ENCODE assay signal across 1 cellular context in the genomic region with DNA sequence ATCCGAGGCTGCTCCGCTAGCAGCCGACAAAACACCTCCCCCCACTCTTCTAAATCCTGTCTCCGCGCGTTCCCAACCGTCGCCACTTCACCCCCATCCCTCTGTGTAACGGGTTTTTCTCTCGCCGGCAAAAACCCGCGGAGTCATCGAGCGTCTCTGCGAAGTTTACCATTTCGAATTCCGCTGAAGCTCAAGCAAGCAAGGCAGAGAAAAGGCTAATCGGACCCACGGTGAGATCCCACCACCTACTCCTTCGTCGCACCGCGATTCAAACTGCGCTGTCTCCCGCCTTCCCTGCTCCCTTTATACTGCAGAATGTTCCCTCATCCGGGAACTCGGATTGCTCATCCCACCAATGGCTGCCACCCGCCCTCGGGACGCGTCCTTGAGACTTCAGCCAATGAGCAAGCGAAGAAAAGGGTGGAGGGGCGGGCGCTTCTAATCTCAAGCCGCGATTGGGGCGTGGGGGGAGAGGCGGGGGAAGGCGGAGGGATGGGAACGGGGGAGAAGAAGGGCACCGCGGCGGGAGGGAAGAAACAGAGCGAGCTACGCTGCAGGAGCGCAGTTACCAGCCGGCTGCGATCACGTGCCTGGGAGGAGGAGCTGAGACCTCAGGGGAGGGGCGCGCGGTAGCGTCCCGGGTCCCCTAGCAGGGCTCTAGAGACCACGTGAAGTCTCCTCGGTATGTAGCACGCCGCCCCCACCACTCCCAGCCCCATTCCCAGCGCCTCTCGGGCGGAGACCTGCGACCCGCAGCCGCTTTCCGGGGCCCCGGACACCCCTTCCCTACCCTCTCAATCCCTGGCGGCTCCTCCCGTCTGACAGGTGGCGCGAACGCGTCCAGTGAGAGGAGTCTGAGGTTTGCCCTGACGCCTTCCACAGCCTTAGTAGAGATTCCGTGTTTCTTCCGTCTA.
A peak's percentile ranks its signal among the peaks of the same experiment; 100 is the strongest.
TF ChIP-seq lines count a peak whose summit lies in the region.

A gene (minus strand): TSS at position 277 of the 914 bp plus-strand sequence. CDS start 105 bp downstream, at position 172.

TF ChIP-seq in HEK293, 187 proteins besides CTCF, POLR2A, EP300 and RAD21 (continued from another document and continues in another):
- TF ChIP-seq YY2 (tag by site-specific recombination; IDR thresholded peaks at IDR 0.05), result no peak
- no peak for TF ChIP-seq ZNF133 (tag by site-specific recombination; IDR thresholded peaks at IDR 0.05)
- peak; percentile 64 for TF ChIP-seq ZBTB8A (tag by site-specific recombination; IDR thresholded peaks at IDR 0.05)
- no peak for TF ChIP-seq ZNF211 (tag by site-specific recombination; IDR thresholded peaks at IDR 0.05; ENCODE audit: low read depth)
- peak; percentile 16; the same call in 1 of the 2 replicates for TF ChIP-seq ZNF10 (tag by site-specific recombination; IDR thresholded peaks at IDR 0.05)
- TF ChIP-seq GLIS2 (tag by site-specific recombination; IDR thresholded peaks at IDR 0.05), result peak; percentile 92
- TF ChIP-seq ZNF843 (tag by site-specific recombination; IDR thresholded peaks at IDR 0.05), result no peak; the same call in 1 of the 2 replicates
- TF ChIP-seq, protein P1, sequence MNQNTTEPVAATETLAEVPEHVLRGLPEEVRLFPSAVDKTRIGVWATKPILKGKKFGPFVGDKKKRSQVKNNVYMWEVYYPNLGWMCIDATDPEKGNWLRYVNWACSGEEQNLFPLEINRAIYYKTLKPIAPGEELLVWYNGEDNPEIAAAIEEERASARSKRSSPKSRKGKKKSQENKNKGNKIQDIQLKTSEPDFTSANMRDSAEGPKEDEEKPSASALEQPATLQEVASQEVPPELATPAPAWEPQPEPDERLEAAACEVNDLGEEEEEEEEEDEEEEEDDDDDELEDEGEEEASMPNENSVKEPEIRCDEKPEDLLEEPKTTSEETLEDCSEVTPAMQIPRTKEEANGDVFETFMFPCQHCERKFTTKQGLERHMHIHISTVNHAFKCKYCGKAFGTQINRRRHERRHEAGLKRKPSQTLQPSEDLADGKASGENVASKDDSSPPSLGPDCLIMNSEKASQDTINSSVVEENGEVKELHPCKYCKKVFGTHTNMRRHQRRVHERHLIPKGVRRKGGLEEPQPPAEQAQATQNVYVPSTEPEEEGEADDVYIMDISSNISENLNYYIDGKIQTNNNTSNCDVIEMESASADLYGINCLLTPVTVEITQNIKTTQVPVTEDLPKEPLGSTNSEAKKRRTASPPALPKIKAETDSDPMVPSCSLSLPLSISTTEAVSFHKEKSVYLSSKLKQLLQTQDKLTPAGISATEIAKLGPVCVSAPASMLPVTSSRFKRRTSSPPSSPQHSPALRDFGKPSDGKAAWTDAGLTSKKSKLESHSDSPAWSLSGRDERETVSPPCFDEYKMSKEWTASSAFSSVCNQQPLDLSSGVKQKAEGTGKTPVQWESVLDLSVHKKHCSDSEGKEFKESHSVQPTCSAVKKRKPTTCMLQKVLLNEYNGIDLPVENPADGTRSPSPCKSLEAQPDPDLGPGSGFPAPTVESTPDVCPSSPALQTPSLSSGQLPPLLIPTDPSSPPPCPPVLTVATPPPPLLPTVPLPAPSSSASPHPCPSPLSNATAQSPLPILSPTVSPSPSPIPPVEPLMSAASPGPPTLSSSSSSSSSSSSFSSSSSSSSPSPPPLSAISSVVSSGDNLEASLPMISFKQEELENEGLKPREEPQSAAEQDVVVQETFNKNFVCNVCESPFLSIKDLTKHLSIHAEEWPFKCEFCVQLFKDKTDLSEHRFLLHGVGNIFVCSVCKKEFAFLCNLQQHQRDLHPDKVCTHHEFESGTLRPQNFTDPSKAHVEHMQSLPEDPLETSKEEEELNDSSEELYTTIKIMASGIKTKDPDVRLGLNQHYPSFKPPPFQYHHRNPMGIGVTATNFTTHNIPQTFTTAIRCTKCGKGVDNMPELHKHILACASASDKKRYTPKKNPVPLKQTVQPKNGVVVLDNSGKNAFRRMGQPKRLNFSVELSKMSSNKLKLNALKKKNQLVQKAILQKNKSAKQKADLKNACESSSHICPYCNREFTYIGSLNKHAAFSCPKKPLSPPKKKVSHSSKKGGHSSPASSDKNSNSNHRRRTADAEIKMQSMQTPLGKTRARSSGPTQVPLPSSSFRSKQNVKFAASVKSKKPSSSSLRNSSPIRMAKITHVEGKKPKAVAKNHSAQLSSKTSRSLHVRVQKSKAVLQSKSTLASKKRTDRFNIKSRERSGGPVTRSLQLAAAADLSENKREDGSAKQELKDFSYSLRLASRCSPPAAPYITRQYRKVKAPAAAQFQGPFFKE (tag by site-specific recombination; IDR thresholded peaks at IDR 0.05; ENCODE audit: borderline replicate concordance), result no peak
- no peak for TF ChIP-seq ZNF558 (tag by site-specific recombination; IDR thresholded peaks at IDR 0.05)
- TF ChIP-seq SETDB1 (IDR thresholded peaks at IDR 0.05; ENCODE audit: insufficient read length, low read length), result no peak
- peak; percentile 35; the same call in 1 of the 2 replicates for TF ChIP-seq ZNF423 (tag by site-specific recombination; IDR thresholded peaks at IDR 0.05)
- no peak for TF ChIP-seq ZNF174 (tag by site-specific recombination; IDR thresholded peaks at IDR 0.05)
- TF ChIP-seq ZNF610 (tag by site-specific recombination; IDR thresholded peaks at IDR 0.05; ENCODE audit: borderline replicate concordance), result no peak
- TF ChIP-seq, protein P2, sequence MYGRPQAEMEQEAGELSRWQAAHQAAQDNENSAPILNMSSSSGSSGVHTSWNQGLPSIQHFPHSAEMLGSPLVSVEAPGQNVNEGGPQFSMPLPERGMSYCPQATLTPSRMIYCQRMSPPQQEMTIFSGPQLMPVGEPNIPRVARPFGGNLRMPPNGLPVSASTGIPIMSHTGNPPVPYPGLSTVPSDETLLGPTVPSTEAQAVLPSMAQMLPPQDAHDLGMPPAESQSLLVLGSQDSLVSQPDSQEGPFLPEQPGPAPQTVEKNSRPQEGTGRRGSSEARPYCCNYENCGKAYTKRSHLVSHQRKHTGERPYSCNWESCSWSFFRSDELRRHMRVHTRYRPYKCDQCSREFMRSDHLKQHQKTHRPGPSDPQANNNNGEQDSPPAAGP (tag by site-specific recombination; IDR thresholded peaks at IDR 0.05), result peak; percentile 49
- TF ChIP-seq ZNF626 (tag by site-specific recombination; IDR thresholded peaks at IDR 0.05), result no peak
- no peak for TF ChIP-seq ZNF416 (tag by site-specific recombination; IDR thresholded peaks at IDR 0.05)
- TF ChIP-seq GFI1B (tag by site-specific recombination; IDR thresholded peaks at IDR 0.05), result peak; percentile 41; the same call in 1 of the 2 replicates
- TF ChIP-seq ZNF37A (tag by site-specific recombination; IDR thresholded peaks at IDR 0.05), result no peak
- TF ChIP-seq, protein P3, sequence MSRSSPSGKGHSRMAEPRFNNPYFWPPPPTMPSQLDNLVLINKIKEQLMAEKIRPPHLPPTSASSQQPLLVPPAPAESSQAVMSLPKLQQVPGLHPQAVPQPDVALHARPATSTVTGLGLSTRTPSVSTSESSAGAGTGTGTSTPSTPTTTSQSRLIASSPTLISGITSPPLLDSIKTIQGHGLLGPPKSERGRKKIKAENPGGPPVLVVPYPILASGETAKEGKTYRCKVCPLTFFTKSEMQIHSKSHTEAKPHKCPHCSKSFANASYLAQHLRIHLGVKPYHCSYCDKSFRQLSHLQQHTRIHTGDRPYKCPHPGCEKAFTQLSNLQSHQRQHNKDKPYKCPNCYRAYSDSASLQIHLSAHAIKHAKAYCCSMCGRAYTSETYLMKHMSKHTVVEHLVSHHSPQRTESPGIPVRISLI (tag by site-specific recombination; IDR thresholded peaks at IDR 0.05), result no peak
- TF ChIP-seq ZNF175 (tag by site-specific recombination; IDR thresholded peaks at IDR 0.05), result no peak
- no peak for TF ChIP-seq ZNF223 (tag by site-specific recombination; IDR thresholded peaks at IDR 0.05)
- TF ChIP-seq ZNF600 (tag by site-specific recombination; IDR thresholded peaks at IDR 0.05), result 0 out of 2 replicates have a peak, but pooled peaks have one; percentile 10
- TF ChIP-seq, protein P4, sequence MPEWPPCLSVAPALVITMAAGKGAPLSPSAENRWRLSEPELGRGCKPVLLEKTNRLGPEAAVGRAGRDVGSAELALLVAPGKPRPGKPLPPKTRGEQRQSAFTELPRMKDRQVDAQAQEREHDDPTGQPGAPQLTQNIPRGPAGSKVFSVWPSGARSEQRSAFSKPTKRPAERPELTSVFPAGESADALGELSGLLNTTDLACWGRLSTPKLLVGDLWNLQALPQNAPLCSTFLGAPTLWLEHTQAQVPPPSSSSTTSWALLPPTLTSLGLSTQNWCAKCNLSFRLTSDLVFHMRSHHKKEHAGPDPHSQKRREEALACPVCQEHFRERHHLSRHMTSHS (tag by site-specific recombination; IDR thresholded peaks at IDR 0.05), result no peak
- no peak for TF ChIP-seq MEIS1 (CRISPR knock-in tag; IDR thresholded peaks at IDR 0.05; ENCODE audit: borderline replicate concordance)
- TF ChIP-seq, protein P5, sequence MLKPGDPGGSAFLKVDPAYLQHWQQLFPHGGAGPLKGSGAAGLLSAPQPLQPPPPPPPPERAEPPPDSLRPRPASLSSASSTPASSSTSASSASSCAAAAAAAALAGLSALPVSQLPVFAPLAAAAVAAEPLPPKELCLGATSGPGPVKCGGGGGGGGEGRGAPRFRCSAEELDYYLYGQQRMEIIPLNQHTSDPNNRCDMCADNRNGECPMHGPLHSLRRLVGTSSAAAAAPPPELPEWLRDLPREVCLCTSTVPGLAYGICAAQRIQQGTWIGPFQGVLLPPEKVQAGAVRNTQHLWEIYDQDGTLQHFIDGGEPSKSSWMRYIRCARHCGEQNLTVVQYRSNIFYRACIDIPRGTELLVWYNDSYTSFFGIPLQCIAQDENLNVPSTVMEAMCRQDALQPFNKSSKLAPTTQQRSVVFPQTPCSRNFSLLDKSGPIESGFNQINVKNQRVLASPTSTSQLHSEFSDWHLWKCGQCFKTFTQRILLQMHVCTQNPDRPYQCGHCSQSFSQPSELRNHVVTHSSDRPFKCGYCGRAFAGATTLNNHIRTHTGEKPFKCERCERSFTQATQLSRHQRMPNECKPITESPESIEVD (tag by site-specific recombination; IDR thresholded peaks at IDR 0.05), result no peak
- TF ChIP-seq ZNF350 (tag by site-specific recombination; IDR thresholded peaks at IDR 0.05), result no peak
- TF ChIP-seq ZNF585B (tag by site-specific recombination; IDR thresholded peaks at IDR 0.05), result no peak
- TF ChIP-seq SCRT2 (tag by site-specific recombination; IDR thresholded peaks at IDR 0.05), result peak; percentile 36; the same call in 1 of the 2 replicates
- TF ChIP-seq ZNF791 (tag by site-specific recombination; IDR thresholded peaks at IDR 0.05), result no peak
- TF ChIP-seq ZNF394 (tag by site-specific recombination; IDR thresholded peaks at IDR 0.05; ENCODE audit: borderline replicate concordance), result no peak
- peak; percentile 69; the same call in 1 of the 2 replicates for TF ChIP-seq SP3 (tag by site-specific recombination; IDR thresholded peaks at IDR 0.05)
- TF ChIP-seq ZNF221 (tag by site-specific recombination; IDR thresholded peaks at IDR 0.05; ENCODE audit: borderline replicate concordance), result no peak
- no peak for TF ChIP-seq KLF7 (tag by site-specific recombination; IDR thresholded peaks at IDR 0.05; ENCODE audit: borderline replicate concordance)
- TF ChIP-seq FEZF1 (tag by site-specific recombination; IDR thresholded peaks at IDR 0.05), result peak; percentile 93
- TF ChIP-seq, protein P6, sequence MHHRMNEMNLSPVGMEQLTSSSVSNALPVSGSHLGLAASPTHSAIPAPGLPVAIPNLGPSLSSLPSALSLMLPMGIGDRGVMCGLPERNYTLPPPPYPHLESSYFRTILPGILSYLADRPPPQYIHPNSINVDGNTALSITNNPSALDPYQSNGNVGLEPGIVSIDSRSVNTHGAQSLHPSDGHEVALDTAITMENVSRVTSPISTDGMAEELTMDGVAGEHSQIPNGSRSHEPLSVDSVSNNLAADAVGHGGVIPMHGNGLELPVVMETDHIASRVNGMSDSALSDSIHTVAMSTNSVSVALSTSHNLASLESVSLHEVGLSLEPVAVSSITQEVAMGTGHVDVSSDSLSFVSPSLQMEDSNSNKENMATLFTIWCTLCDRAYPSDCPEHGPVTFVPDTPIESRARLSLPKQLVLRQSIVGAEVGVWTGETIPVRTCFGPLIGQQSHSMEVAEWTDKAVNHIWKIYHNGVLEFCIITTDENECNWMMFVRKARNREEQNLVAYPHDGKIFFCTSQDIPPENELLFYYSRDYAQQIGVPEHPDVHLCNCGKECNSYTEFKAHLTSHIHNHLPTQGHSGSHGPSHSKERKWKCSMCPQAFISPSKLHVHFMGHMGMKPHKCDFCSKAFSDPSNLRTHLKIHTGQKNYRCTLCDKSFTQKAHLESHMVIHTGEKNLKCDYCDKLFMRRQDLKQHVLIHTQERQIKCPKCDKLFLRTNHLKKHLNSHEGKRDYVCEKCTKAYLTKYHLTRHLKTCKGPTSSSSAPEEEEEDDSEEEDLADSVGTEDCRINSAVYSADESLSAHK (tag by site-specific recombination; IDR thresholded peaks at IDR 0.05), result 0 out of 2 replicates have a peak, but pooled peaks have one; percentile 11
- TF ChIP-seq KLF10 (tag by site-specific recombination; IDR thresholded peaks at IDR 0.05), result no peak
- no peak for TF ChIP-seq TRIM28 (IDR thresholded peaks at IDR 0.05; ENCODE audit: borderline replicate concordance, low read length)
- TF ChIP-seq ZNF426 (tag by site-specific recombination; IDR thresholded peaks at IDR 0.05), result no peak
- no peak for TF ChIP-seq ZNF510 (tag by site-specific recombination; IDR thresholded peaks at IDR 0.05; ENCODE audit: insufficient replicate concordance)
- TF ChIP-seq ZNF341 (tag by site-specific recombination; IDR thresholded peaks at IDR 0.05; ENCODE audit: low read depth), result peak; percentile 95
- peak; percentile 79 for TF ChIP-seq ZNF596 (tag by site-specific recombination; IDR thresholded peaks at IDR 0.05)
- no peak for TF ChIP-seq ZNF621 (tag by site-specific recombination; IDR thresholded peaks at IDR 0.05)
- TF ChIP-seq, protein P7, sequence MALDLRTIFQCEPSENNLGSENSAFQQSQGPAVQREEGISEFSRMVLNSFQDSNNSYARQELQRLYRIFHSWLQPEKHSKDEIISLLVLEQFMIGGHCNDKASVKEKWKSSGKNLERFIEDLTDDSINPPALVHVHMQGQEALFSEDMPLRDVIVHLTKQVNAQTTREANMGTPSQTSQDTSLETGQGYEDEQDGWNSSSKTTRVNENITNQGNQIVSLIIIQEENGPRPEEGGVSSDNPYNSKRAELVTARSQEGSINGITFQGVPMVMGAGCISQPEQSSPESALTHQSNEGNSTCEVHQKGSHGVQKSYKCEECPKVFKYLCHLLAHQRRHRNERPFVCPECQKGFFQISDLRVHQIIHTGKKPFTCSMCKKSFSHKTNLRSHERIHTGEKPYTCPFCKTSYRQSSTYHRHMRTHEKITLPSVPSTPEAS (tag by site-specific recombination; IDR thresholded peaks at IDR 0.05), result no peak
- TF ChIP-seq ZEB2 (tag by site-specific recombination; IDR thresholded peaks at IDR 0.05), result 0 out of 2 replicates have a peak, but pooled peaks have one; percentile 31
- peak; percentile 81; the same call in 1 of the 2 replicates for TF ChIP-seq ZNF391 (tag by site-specific recombination; IDR thresholded peaks at IDR 0.05; ENCODE audit: borderline replicate concordance, low read depth)
- no peak for TF ChIP-seq ZNF830 (tag by site-specific recombination; IDR thresholded peaks at IDR 0.05; ENCODE audit: low read depth)
- TF ChIP-seq ZFHX2 (tag by site-specific recombination; conservative IDR thresholded peaks at IDR 0.05), result peak; percentile 31; the same call in 1 of the 2 replicates
- no peak for TF ChIP-seq ZNF473 (tag by site-specific recombination; IDR thresholded peaks at IDR 0.05)
- TF ChIP-seq ZNF776 (tag by site-specific recombination; IDR thresholded peaks at IDR 0.05; ENCODE audit: borderline replicate concordance), result no peak
- no peak for TF ChIP-seq ZNF266 (tag by site-specific recombination; IDR thresholded peaks at IDR 0.05; ENCODE audit: low read depth)
- no peak for TF ChIP-seq TCF7L2 (IDR thresholded peaks at IDR 0.05; ENCODE audit: borderline replicate concordance, low read depth, low read length)
- no peak for TF ChIP-seq ZNF48 (tag by site-specific recombination; IDR thresholded peaks at IDR 0.05)
- TF ChIP-seq ZNF19 (tag by site-specific recombination; IDR thresholded peaks at IDR 0.05; ENCODE audit: low read depth), result no peak
